ENCODE assay signal across 18 cellular contexts in genomic region chr2:203870942-203871341, GRCh38. TPM values are rescaled to one million over a fixed set of nuclear protein-coding genes. Genes with fewer than 3 reads are reported as not detected.
DNase-seq lines count a peak whose midpoint lies in the region; ATAC-seq and TF ChIP-seq lines count a peak whose summit lies in the region.
"Had no signal": no experiment of that assay in that cellular context is flagged by ENCODE, and none has a peak within 500 bp of the region (broad histone marks: within the 10 kb centered on the region; RNA-seq: fewer than 3 reads in every experiment).

No MANE protein-coding gene starts in this region.

- H3K79me2 ChIP-seq in MM.1S (ENCODE audit: low read length) (no peaks in the 10 kb centered on the region), osteoblast (ENCODE audit: insufficient read depth, low read length) (no peaks in the 10 kb centered on the region)

- H3K4me3 ChIP-seq in MM.1S (ENCODE audit: low read length) = no peak overlapping the region
- no peak overlapping the region for H3K4me3 ChIP-seq in osteoblast (ENCODE audit: insufficient read depth, low read length)

- H3K4me3 Mint-ChIP-seq in activated T-cell treated with anti-CD3 and anti-CD28 coated beads, Interleukin-2, amount 50 U/mL, for 72 hours = peak overlapping the region; percentile 91 to 99
- peak overlapping the region in 6 of 10 donors; percentile 39 to 93 (median 48) for H3K4me3 Mint-ChIP-seq in naive thymus-derived CD8-positive, alpha-beta T cell

- peaks cover 55 to 75% of the 10 kb centered on the region in 2 donors for H3K36me3 Mint-ChIP-seq in activated T-cell treated with anti-CD3 and anti-CD28 coated beads, Interleukin-2, amount 50 U/mL, for 72 hours (ENCODE audit: insufficient read depth in 2 of 2)
- H3K36me3 Mint-ChIP-seq in activated naive CD4-positive, alpha-beta T cell treated with anti-CD3 and anti-CD28 coated beads, Interleukin-2, amount 50 U/mL, for 72 hours = peaks cover 68 to 85% of the 10 kb centered on the region in 2 donors
- H3K36me3 Mint-ChIP-seq in naive thymus-derived CD8-positive, alpha-beta T cell = peaks cover 0 to 12% (median 4%) of the 10 kb centered on the region in 3 donors

- no peaks in the 10 kb centered on the region for H4K20me1 ChIP-seq in MM.1S (ENCODE audit: insufficient read depth, low read length)
- H4K20me1 ChIP-seq in osteoblast (ENCODE audit: insufficient read depth, low read length) = no peaks in the 10 kb centered on the region

- no peaks in the 10 kb centered on the region for H3K9me2 ChIP-seq in MM.1S (replicated peaks; ENCODE audit: insufficient read depth, low read length)
- H3K9me2 ChIP-seq: SK-N-SH had no signal

- peaks cover 6 to 7% of the 10 kb centered on the region in 2 donors for H3K9me3 Mint-ChIP-seq in activated T-cell treated with anti-CD3 and anti-CD28 coated beads, Interleukin-2, amount 50 U/mL, for 72 hours
- peaks cover 5 to 9% of the 10 kb centered on the region in 2 donors for H3K9me3 Mint-ChIP-seq in activated naive CD4-positive, alpha-beta T cell treated with anti-CD3 and anti-CD28 coated beads, Interleukin-2, amount 50 U/mL, for 72 hours
- peaks cover 0 to 2% (median 0%) of the 10 kb centered on the region in 9 donors for H3K9me3 Mint-ChIP-seq in naive thymus-derived CD8-positive, alpha-beta T cell

- H3K27ac ChIP-seq in MM.1S (ENCODE audit: low read length) (peak overlapping the region; percentile 82), osteoblast (ENCODE audit: low read depth, low read length) (no peak overlapping the region)
- H3K27ac ChIP-seq: brain microvascular endothelial cell had no signal

- TF ChIP-seq CTCF in MM.1S (IDR thresholded peaks at IDR 0.05; ENCODE audit: low read length) = no peak
- no peak for TF ChIP-seq CTCF in osteoblast (IDR thresholded peaks at IDR 0.05; ENCODE audit: extremely low read depth, low read depth, low read length)

- peak overlapping the region; percentile 99 for H3K27ac Mint-ChIP-seq in activated T-cell treated with anti-CD3 and anti-CD28 coated beads, Interleukin-2, amount 50 U/mL, for 72 hours
- peak overlapping the region; percentile 98 to 100 for H3K27ac Mint-ChIP-seq in activated naive CD4-positive, alpha-beta T cell treated with anti-CD3 and anti-CD28 coated beads, Interleukin-2, amount 50 U/mL, for 72 hours
- H3K27ac Mint-ChIP-seq in naive thymus-derived CD8-positive, alpha-beta T cell = peak overlapping the region in 8 of 10 donors; percentile 18 to 97 (median 79)

- H2AFZ ChIP-seq in MM.1S (ENCODE audit: low read length) (no peak overlapping the region), osteoblast (ENCODE audit: low read length) (no peak overlapping the region)

- H3K9me3 ChIP-seq in MM.1S (replicated peaks; ENCODE audit: insufficient read depth, low read length) (no peaks in the 10 kb centered on the region), osteoblast (ENCODE audit: low read depth, low read length) (no peaks in the 10 kb centered on the region)
- H3K9me3 ChIP-seq: Peyer's patch, SK-N-SH had no signal

- peaks cover 18% of the 10 kb centered on the region for H3F3A ChIP-seq in MM.1S (ENCODE audit: insufficient read depth, low read length)

- peak; percentile 2 to 7 for ATAC-seq in activated T-cell treated with anti-CD3 and anti-CD28 coated beads, Interleukin-2, amount 50 U/mL, for 72 hours (replicated peaks in 1 of 2)
- ATAC-seq in activated naive CD4-positive, alpha-beta T cell treated with anti-CD3 and anti-CD28 coated beads, Interleukin-2, amount 50 U/mL, for 72 hours = peak; percentile 3 to 6
- no peak for ATAC-seq in naive thymus-derived CD8-positive, alpha-beta T cell
- ATAC-seq in GM18873 (IDR thresholded peaks at IDR 0.05; ENCODE audit: low FRiP score, unreplicated experiment) = no peak
- ATAC-seq in GM18907 (IDR thresholded peaks at IDR 0.05; ENCODE audit: unreplicated experiment) = no peak

- no peaks in the 10 kb centered on the region for H3K27me3 Mint-ChIP-seq in activated T-cell treated with anti-CD3 and anti-CD28 coated beads, Interleukin-2, amount 50 U/mL, for 72 hours (ENCODE audit: low read depth)
- H3K27me3 Mint-ChIP-seq in naive thymus-derived CD8-positive, alpha-beta T cell = no peaks in the 10 kb centered on the region

- H3K9ac ChIP-seq in MM.1S (ENCODE audit: low read length) = 0 out of 2 replicates have a peak overlapping the region, but pooled peaks have one; percentile 7
- H3K9ac ChIP-seq: SK-N-SH had no signal

- POLR2A ChIA-PET in naive thymus-derived CD8-positive, alpha-beta T cell (lab: Charles Lee) = no interaction called here

- H3K4me1 ChIP-seq in MM.1S (ENCODE audit: low read length) = peaks cover 56% of the 10 kb centered on the region
- H3K4me1 ChIP-seq in osteoblast (ENCODE audit: insufficient read depth, low read length) = no peaks in the 10 kb centered on the region
- H3K4me1 ChIP-seq: Peyer's patch had no signal

- no peaks in the 10 kb centered on the region for H3K27me3 ChIP-seq in MM.1S (replicated peaks; ENCODE audit: insufficient read depth, low read length)
- peaks cover 40% of the 10 kb centered on the region for H3K27me3 ChIP-seq in osteoblast (ENCODE audit: insufficient read depth, low read length)
- H3K27me3 ChIP-seq: brain microvascular endothelial cell, Peyer's patch had no signal

- peaks cover 64% of the 10 kb centered on the region for H3K4me1 Mint-ChIP-seq in activated T-cell treated with anti-CD3 and anti-CD28 coated beads, Interleukin-2, amount 50 U/mL, for 72 hours (ENCODE audit: low read depth)
- H3K4me1 Mint-ChIP-seq in naive thymus-derived CD8-positive, alpha-beta T cell = peaks cover 44 to 84% (median 82%) of the 10 kb centered on the region in 4 donors

- H3K36me3 ChIP-seq in MM.1S (replicated peaks; ENCODE audit: insufficient read depth, low read length) = no peaks in the 10 kb centered on the region
- no peaks in the 10 kb centered on the region for H3K36me3 ChIP-seq in osteoblast (ENCODE audit: insufficient read depth, low read length)
- H3K36me3 ChIP-seq: brain microvascular endothelial cell, Peyer's patch had no signal

- DNase-seq in activated T-cell treated with anti-CD3 and anti-CD28 coated beads, Interleukin-2, amount 50 U/mL, for 72 hours = no peak
- DNase-seq in activated T-cell treated with anti-CD3 and anti-CD28 coated beads, Interleukin-2, amount 50 U/mL, for 48 hours = no peak
- DNase-seq in MM.1S (no peak), osteoblast (ENCODE audit: insufficient read length, low spot score, missing footprints) (no peak)
- DNase-seq in activated naive CD4-positive, alpha-beta T cell treated with anti-CD3 and anti-CD28 coated beads, Interleukin-2, amount 50 U/mL, for 72 hours (ENCODE audit: low spot score in 2 of 2) = no peak
- DNase-seq in naive thymus-derived CD8-positive, alpha-beta T cell = no peak
- DNase-seq: brain microvascular endothelial cell, dermis blood vessel endothelial cell, H7, mammary epithelial cell, NCI-H1105 treated with DMSO at 0.1 percent for 48 hours, NCI-H2171, NCI-H748 treated with DMSO at 0.1 percent for 48 hours, Peyer's patch, SK-N-SH had no signal

- H3K4me2 ChIP-seq in MM.1S (ENCODE audit: low read depth, low read length) (peak overlapping the region; percentile 72; the same call in 1 of the 2 replicates), osteoblast (ENCODE audit: insufficient read depth, low read length) (no peak overlapping the region)
- H3K4me2 ChIP-seq: SK-N-SH had no signal

RNA-seq across cellular contexts. Expression of gene CTLA4, which starts 3.4 kb away (rescaled TPM):
- 100 to 1,000 TPM; 132 to 254 TPM for total RNA-seq in activated T-cell treated with anti-CD3 and anti-CD28 coated beads, Interleukin-2, amount 50 U/mL, for 72 hours
- 10 to 100 TPM; 55.0 to 61.7 TPM for total RNA-seq in activated naive CD4-positive, alpha-beta T cell treated with anti-CD3 and anti-CD28 coated beads, Interleukin-2, amount 50 U/mL, for 72 hours
- 1 to 10 TPM; 1.5 to 1.8 TPM for total RNA-seq in naive thymus-derived CD8-positive, alpha-beta T cell
- 1 to 10 TPM; 1.8 to 2.9 (median 2.3) TPM for polyA plus RNA-seq in naive thymus-derived CD8-positive, alpha-beta T cell
- under 0.01 TPM in 1 of 2 replicates, not detected in the other for total RNA-seq in osteoblast
- total RNA-seq: glomerular endothelial cell, H7, mammary epithelial cell had no signal
- polyA plus RNA-seq: mammary epithelial cell, SK-N-SH had no signal

Comparison
In these comparisons a context has a peak if more than half of its experiments do, and no peak if none do; other contexts are left out.
1. ATAC-seq: peak in activated T-cell treated with anti-CD3 and anti-CD28 coated beads, Interleukin-2, amount 50 U/mL, for 72 hours (2 of 2) and activated naive CD4-positive, alpha-beta T cell treated with anti-CD3 and anti-CD28 coated beads, Interleukin-2, amount 50 U/mL, for 72 hours (2 of 2); none in naive thymus-derived CD8-positive, alpha-beta T cell (0 of 2), GM18873 (single experiment) and GM18907 (single experiment).
2. RNA of gene CTLA4, which starts 3.4 kb away (total RNA-seq): 132 to 254 TPM in activated T-cell treated with anti-CD3 and anti-CD28 coated beads, Interleukin-2, amount 50 U/mL, for 72 hours and 55.0 to 61.7 TPM in activated naive CD4-positive, alpha-beta T cell treated with anti-CD3 and anti-CD28 coated beads, Interleukin-2, amount 50 U/mL, for 72 hours; 1.5 to 1.8 TPM in naive thymus-derived CD8-positive, alpha-beta T cell and under 0.01 TPM in osteoblast; every median in the first group is over 10 times any median in the second.
3. Peak in every context shown above with its lines, with median percentiles within 50 percentile points of each other: H3K27ac Mint-ChIP-seq.